ENCODE assay signal across 20 cellular contexts in genomic region chr6:39224058-39224457, GRCh38. TPM values are rescaled to one million over a fixed set of nuclear protein-coding genes. Genes with fewer than 3 reads are reported as not detected.
DNase-seq lines count a peak whose midpoint lies in the region; ATAC-seq and TF ChIP-seq lines count a peak whose summit lies in the region.
"Had no signal": no experiment of that assay in that cellular context is flagged by ENCODE, and none has a peak within 500 bp of the region (broad histone marks: within the 10 kb centered on the region; RNA-seq: fewer than 3 reads in every experiment).

No MANE protein-coding gene starts in this region.

- peaks cover 68% of the 10 kb centered on the region for H3K79me2 ChIP-seq in Loucy (ENCODE audit: insufficient read depth, low read length)

- H3F3A ChIP-seq in Loucy (ENCODE audit: low read depth) = no peaks in the 10 kb centered on the region

- H3K36me3 ChIP-seq in Loucy (ENCODE audit: insufficient read depth, low read length) = no peaks in the 10 kb centered on the region
- no peaks in the 10 kb centered on the region for H3K36me3 ChIP-seq in neutrophil
- no peaks in the 10 kb centered on the region for H3K36me3 ChIP-seq in sigmoid colon
- H3K36me3 ChIP-seq: ascending aorta, tibial artery had no signal

- TF ChIP-seq EP300 in sigmoid colon (IDR thresholded peaks at IDR 0.05) = no peak

- TF ChIP-seq CTCF in Loucy (conservative IDR thresholded peaks at IDR 0.05; ENCODE audit: low read length) (no peak), neutrophil (IDR thresholded peaks at IDR 0.05) (no peak), sigmoid colon (IDR thresholded peaks at IDR 0.05) (no peak)

- WGBS in sigmoid colon, 2 donors = 74 to 80% methylated on average over 2 of the region's 2 CpGs

- DNase-seq in NCI-H2196 (lab: John Stamatoyannopoulos, UW; ENCODE audit: unreplicated experiment) (peak; percentile 31), NCI-H2196 treated with DMSO at 0.1 percent for 48 hours (lab: John Stamatoyannopoulos, UW; ENCODE audit: unreplicated experiment) (no peak), sigmoid colon (no peak), NCI-H1436 treated with DMSO at 0.1 percent for 48 hours (lab: John Stamatoyannopoulos, UW) (no peak)
- DNase-seq: 8988T, activated B cell treated with CpG ODN at 0.5 μM for 24 hours, head of caudate nucleus, islet precursor cell, NCI-H226, psoas muscle, SK-N-SH, tibial artery had no signal

- H3K27me3 Mint-ChIP-seq in activated T-helper 17 cell treated with anti-CD3 and anti-CD28 coated beads, Interleukin-2, amount 50 U/mL, for 72 hours = peaks cover 6% of the 10 kb centered on the region

- H3K36me3 Mint-ChIP-seq in activated T-helper 17 cell treated with anti-CD3 and anti-CD28 coated beads, Interleukin-2, amount 50 U/mL, for 72 hours (ENCODE audit: low read depth) = peaks cover 19% of the 10 kb centered on the region

- H2AFZ ChIP-seq in Loucy (ENCODE audit: low read length) = no peak overlapping the region

- H3K4me3 ChIP-seq in Loucy (ENCODE audit: low read length, poor library complexity, severe bottlenecking) (peak overlapping the region; percentile 16), neutrophil (ENCODE audit: low read depth in 1 of 2, low read length in 1 of 2) (no peak overlapping the region), sigmoid colon (peak overlapping the region in 1 of 4 donors; percentile 15)
- H3K4me3 ChIP-seq: ascending aorta, psoas muscle, tibial artery had no signal

- H3K4me3 Mint-ChIP-seq in activated T-helper 17 cell treated with anti-CD3 and anti-CD28 coated beads, Interleukin-2, amount 50 U/mL, for 72 hours = peak overlapping the region; percentile 41
- H3K4me3 Mint-ChIP-seq: activated B cell treated with CpG ODN at 0.5 μM for 24 hours had no signal

- peak overlapping the region; percentile 83 for H3K27ac ChIP-seq in neutrophil
- H3K27ac ChIP-seq in sigmoid colon = no peak overlapping the region
- H3K27ac ChIP-seq: ascending aorta, psoas muscle, tibial artery had no signal

- intact Hi-C loops in sigmoid colon (cut with DNase I) = no loop called here

- peaks cover 36% of the 10 kb centered on the region for H3K4me1 Mint-ChIP-seq in activated T-helper 17 cell treated with anti-CD3 and anti-CD28 coated beads, Interleukin-2, amount 50 U/mL, for 72 hours

- H3K27me3 ChIP-seq in Loucy (ENCODE audit: insufficient read depth, low read length, poor library complexity, severe bottlenecking) (no peaks in the 10 kb centered on the region), neutrophil (no peaks in the 10 kb centered on the region), sigmoid colon (peaks cover 8 to 41% (median 19%) of the 10 kb centered on the region in 3 donors)
- H3K27me3 ChIP-seq: ascending aorta had no signal

- H3K9me3 ChIP-seq in Loucy (ENCODE audit: insufficient read depth, low read depth, low read length) (no peaks in the 10 kb centered on the region), neutrophil (no peaks in the 10 kb centered on the region), sigmoid colon (no peaks in the 10 kb centered on the region)
- H3K9me3 ChIP-seq: ascending aorta, psoas muscle, SK-N-SH, tibial artery had no signal

- H3K9me3 Mint-ChIP-seq in activated T-helper 17 cell treated with anti-CD3 and anti-CD28 coated beads, Interleukin-2, amount 50 U/mL, for 72 hours = no peaks in the 10 kb centered on the region
- H3K9me3 Mint-ChIP-seq: activated B cell treated with CpG ODN at 0.5 μM for 24 hours had no signal

- H3K9ac ChIP-seq in Loucy (ENCODE audit: low read depth, low read length, poor library complexity, severe bottlenecking) = peak overlapping the region; percentile 68
- H3K9ac ChIP-seq: SK-N-SH had no signal

- H3K9me2 ChIP-seq in Loucy (replicated peaks; ENCODE audit: low read depth, low read length) = no peaks in the 10 kb centered on the region
- H3K9me2 ChIP-seq: SK-N-SH had no signal

- no peak for TF ChIP-seq POLR2A in sigmoid colon (IDR thresholded peaks at IDR 0.05)

- H4K20me1 ChIP-seq in Loucy (ENCODE audit: insufficient read depth, low read length, poor library complexity, severe bottlenecking) = no peaks in the 10 kb centered on the region

- H3K27ac Mint-ChIP-seq in activated T-helper 17 cell treated with anti-CD3 and anti-CD28 coated beads, Interleukin-2, amount 50 U/mL, for 72 hours = no peak overlapping the region
- H3K27ac Mint-ChIP-seq: activated B cell treated with CpG ODN at 0.5 μM for 24 hours had no signal

- no peak for ATAC-seq in activated T-helper 17 cell treated with anti-CD3 and anti-CD28 coated beads, Interleukin-2, amount 50 U/mL, for 72 hours (replicated peaks)
- no peak for ATAC-seq in HG02678 (IDR thresholded peaks at IDR 0.05; ENCODE audit: unreplicated experiment)
- ATAC-seq: esophagus mucosa, psoas muscle had no signal

- H3K4me2 ChIP-seq in Loucy (ENCODE audit: low read depth, low read length, poor library complexity, severe bottlenecking) = peak overlapping the region; percentile 64
- H3K4me2 ChIP-seq: SK-N-SH had no signal

- H3K4me1 ChIP-seq in Loucy (ENCODE audit: insufficient read depth, low read length, poor library complexity, severe bottlenecking) (peaks cover 60% of the 10 kb centered on the region), neutrophil (ENCODE audit: control insufficient read depth in 1 of 2, insufficient read depth in 1 of 2, low read depth in 1 of 2, low read length in 1 of 2) (peaks cover 68 to 71% of the 10 kb centered on the region in 2 experiments), sigmoid colon (peaks cover 0 to 9% (median 6%) of the 10 kb centered on the region in 4 donors)

RNA-seq across cellular contexts. Expression of gene KCNK5, which starts 5.2 kb away (rescaled TPM):
- total RNA-seq in activated T-helper 17 cell treated with anti-CD3 and anti-CD28 coated beads, Interleukin-2, amount 50 U/mL, for 72 hours = 1 to 10 TPM; 6.1 to 8.9 TPM
- 1 to 10 TPM; 3.0 to 7.5 (median 4.9) TPM for total RNA-seq in sigmoid colon
- 10 to 100 TPM in 1 of 3 donors, 1 to 10 TPM in 2; 8.4 to 26.9 (median 8.6) TPM for polyA plus RNA-seq in sigmoid colon
- total RNA-seq: activated B cell treated with CpG ODN at 0.5 μM for 24 hours, G401 had no signal
- polyA plus RNA-seq: CD14-positive monocyte, SK-N-SH had no signal
